In the genomic region with DNA sequence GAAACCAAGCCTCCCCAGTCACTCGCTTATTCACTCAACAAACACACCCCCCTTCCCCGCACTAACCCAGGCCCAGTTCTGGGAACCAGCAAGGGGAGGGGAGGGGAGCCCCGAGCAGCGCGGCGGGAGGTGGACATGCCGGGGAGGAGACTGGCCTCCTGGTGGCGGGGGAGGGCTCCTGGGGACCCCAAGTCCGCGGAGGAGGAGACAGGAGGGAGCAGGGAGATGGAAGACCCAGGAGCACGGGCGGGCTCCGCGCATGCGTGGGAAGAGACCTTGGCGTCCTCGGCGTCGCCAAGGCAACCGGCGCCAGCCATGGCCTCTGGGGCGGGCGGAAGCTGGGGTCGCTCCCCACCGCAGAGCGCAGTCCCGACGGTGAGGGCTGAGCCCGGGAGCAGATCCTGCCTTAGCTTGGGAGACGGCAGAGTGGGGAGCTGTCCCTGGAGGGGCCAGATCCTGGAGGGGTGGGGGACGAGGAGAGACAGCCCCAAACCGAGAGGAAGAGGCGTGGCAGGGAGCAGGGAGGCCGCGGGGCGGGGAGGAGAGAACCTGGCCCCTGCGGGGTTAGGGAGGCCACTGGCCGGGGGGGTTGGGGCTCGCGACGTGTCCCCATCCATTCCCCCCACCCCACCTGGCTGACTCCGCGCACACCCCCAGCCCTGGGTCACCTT, we compare ENCODE assay signal across 8 cellular contexts. TPM values are rescaled to one million over a fixed set of nuclear protein-coding genes. Genes with fewer than 3 reads are reported as not detected.
DNase-seq lines count a peak whose midpoint lies in the region; ATAC-seq, FAIRE-seq and TF ChIP-seq lines count a peak whose summit lies in the region.

A gene (plus strand): TSS at position 302 of the 671 bp plus-strand sequence. CDS start 14 bp downstream, at position 316.

- peak within 1 kb of the TSS; percentile 85 for H3K4me2 ChIP-seq in osteoblast (ENCODE audit: insufficient read depth, low read length)

- H3K27me3 ChIP-seq in osteoblast (ENCODE audit: insufficient read depth, low read length) (peaks cover 37% of the 10 kb centered on the region), thymus (ENCODE audit: control insufficient read depth, insufficient read depth) (no peaks in the 10 kb centered on the region)

- H3K4me1 ChIP-seq in osteoblast (ENCODE audit: insufficient read depth, low read length) (peaks cover 6% of the 10 kb centered on the region), thymus (ENCODE audit: control insufficient read depth, insufficient read depth, low read length) (peaks cover 12% of the 10 kb centered on the region)

- DNase-seq in GM12865 (ENCODE audit: low read depth) (peak; percentile 75), HTR-8/SVneo (ENCODE audit: insufficient read length, low spot score) (peak; percentile 97), RPMI8226 (peak; percentile 68), frontal cortex (ENCODE audit: low spot score in 2 of 2) (peak; percentile 51 to 86), osteoblast (ENCODE audit: insufficient read length, low spot score, missing footprints) (peak; percentile 98)
- peak; percentile 89 for DNase-seq in activated effector memory CD4-positive, alpha-beta T cell treated with anti-CD3 and anti-CD28 coated beads, Interleukin-2, amount 50 U/mL, for 16 hours

- H3K27ac ChIP-seq in osteoblast (ENCODE audit: low read depth, low read length) (no peak within 1 kb of the TSS), thymus (ENCODE audit: low read depth) (no peak within 1 kb of the TSS)

- WGBS in thymus: 2% methylated on average over 43 of the region's 43 CpGs

- FAIRE-seq in HTR-8/SVneo (lab: Jason Lieb, UNC) (peak; percentile 91), frontal cortex (lab: Jason Lieb, UNC) (no peak)

- H3K9me3 ChIP-seq in osteoblast (ENCODE audit: low read depth, low read length) (no peaks in the 10 kb centered on the region), thymus (ENCODE audit: control insufficient read depth) (no peaks in the 10 kb centered on the region)

- peak within 1 kb of the TSS; percentile 93 for H2AFZ ChIP-seq in osteoblast (ENCODE audit: low read length)

- no peak for ATAC-seq in GM21786 (IDR thresholded peaks at IDR 0.05; ENCODE audit: unreplicated experiment)

- peak within 1 kb of the TSS; percentile 77 for H3K4me3 ChIP-seq in GM12865 (ENCODE audit: low read depth, low read length)
- H3K4me3 ChIP-seq in osteoblast (ENCODE audit: insufficient read depth, low read length): peak within 1 kb of the TSS; percentile 77
- H3K4me3 ChIP-seq in thymus (ENCODE audit: low read length): peak within 1 kb of the TSS; percentile 56

- H4K20me1 ChIP-seq in osteoblast (ENCODE audit: insufficient read depth, low read length): no peaks in the 10 kb centered on the region

- TF ChIP-seq CTCF in GM12865 (IDR thresholded peaks at IDR 0.05; ENCODE audit: insufficient read depth, low read depth, low read length, missing control alignments) (no peak), osteoblast (IDR thresholded peaks at IDR 0.05; ENCODE audit: extremely low read depth, low read depth, low read length) (no peak)

- H3K36me3 ChIP-seq in osteoblast (ENCODE audit: insufficient read depth, low read length) (no peaks in the 10 kb centered on the region), thymus (ENCODE audit: control insufficient read depth, insufficient read depth) (peaks cover 10% of the 10 kb centered on the region)

- no peaks in the 10 kb centered on the region for H3K79me2 ChIP-seq in osteoblast (ENCODE audit: insufficient read depth, low read length)

RNA-seq across cellular contexts. Expression of the gene that starts here (rescaled TPM):
- total RNA-seq in frontal cortex (2.0 TPM), osteoblast (0.36 and 0.88 TPM in 2 replicates)
- 0.43 TPM for polyA plus RNA-seq in thymus

Comparison
In these comparisons a context has a peak if more than half of its experiments do, and no peak if none do; other contexts are left out.
1. Peak in DNase-seq, H3K4me3 ChIP-seq and H3K4me2 ChIP-seq in osteoblast; RNA of the gene not detected or under 1 TPM.